ENCODE assay signal across 23 cellular contexts in genomic region chr7:133699390-133699789, GRCh38.
"Had no signal": no experiment of that assay in that cellular context is flagged by ENCODE, and none has a peak within 500 bp of the region (broad histone marks: within the 10 kb centered on the region; RNA-seq: fewer than 3 reads in every experiment).

No MANE protein-coding gene starts in this region.

- H3K4me3 ChIP-seq: breast epithelium, coronary artery, lung, neural progenitor cell, prostate gland, right atrium auricular region, tibial artery, uterus had no signal

- H3K4me1 ChIP-seq: breast epithelium, prostate gland, right atrium auricular region, tibial artery, uterus had no signal

- H3K9ac ChIP-seq: neural progenitor cell had no signal

- H3K27me3 ChIP-seq: breast epithelium, neural progenitor cell, right atrium auricular region, tibial artery, uterus had no signal

- H3K4me3 Mint-ChIP-seq: activated CD4-positive, alpha-beta T cell treated with anti-CD3 and anti-CD28 coated beads, Interleukin-2, amount 10 ng/mL, durations not matched to agents 7 days and 5 days; activated naive CD4-positive, alpha-beta T cell treated with anti-CD3 and anti-CD28 coated beads, Interleukin-2, amount 10 ng/mL, durations not matched to agents 7 days and 5 days; activated naive CD8-positive, alpha-beta T cell treated with anti-CD3 and anti-CD28 coated beads, Interleukin-2, amount 50 U/mL, for 24 hours; mesothelial cell of epicardium; neural progenitor cell had no signal

- DNase-seq: activated CD4-positive, alpha-beta T cell treated with anti-CD3 and anti-CD28 coated beads, Interleukin-2, amount 10 ng/mL, durations not matched to agents 7 days and 5 days; activated CD8-positive, alpha-beta memory T cell treated with anti-CD3 and anti-CD28 coated beads for 24 hours; activated CD8-positive, alpha-beta memory T cell treated with anti-CD3 and anti-CD28 coated beads, Interleukin-2, amount 50 U/mL, for 48 hours; activated effector memory CD4-positive, alpha-beta T cell treated with Interleukin-2 at 50 U/mL for 16 hours; activated naive CD4-positive, alpha-beta T cell treated with anti-CD3 and anti-CD28 coated beads, Interleukin-2, amount 10 ng/mL, durations not matched to agents 7 days and 5 days; activated naive CD8-positive, alpha-beta T cell treated with anti-CD3 and anti-CD28 coated beads, Interleukin-2, amount 50 U/mL, for 24 hours; activated T-cell treated with anti-CD3 and anti-CD28 coated beads, Interleukin-2, amount 50 U/mL, for 48 hours; aorta; foreskin melanocyte; glutamatergic neuron; hypothalamus; stimulated activated CD4-positive, alpha-beta T cell treated with anti-CD3 and anti-CD28 coated beads, Interleukin-2, amount 100 ng/mL, for 24 hours; stimulated activated naive CD4-positive, alpha-beta T cell treated with Interleukin-2 at 50 U/mL for 16 hours; T1000; tibial artery; uterus had no signal

- H3K27ac ChIP-seq: breast epithelium, coronary artery, neural progenitor cell, prostate gland, right atrium auricular region, tibial artery, uterus had no signal

- H3K36me3 ChIP-seq: breast epithelium, neural progenitor cell, prostate gland, right atrium auricular region, tibial artery, uterus had no signal

- H3K4me1 Mint-ChIP-seq: activated naive CD4-positive, alpha-beta T cell treated with anti-CD3 and anti-CD28 coated beads, Interleukin-2, amount 10 ng/mL, durations not matched to agents 7 days and 5 days; mesothelial cell of epicardium had no signal

- H3K9me3 ChIP-seq: breast epithelium, prostate gland, right atrium auricular region, tibial artery, uterus had no signal

- H3K36me3 Mint-ChIP-seq: neural progenitor cell had no signal

- H3K27ac Mint-ChIP-seq: activated CD4-positive, alpha-beta T cell treated with anti-CD3 and anti-CD28 coated beads, Interleukin-2, amount 10 ng/mL, durations not matched to agents 7 days and 5 days; activated naive CD4-positive, alpha-beta T cell treated with anti-CD3 and anti-CD28 coated beads, Interleukin-2, amount 10 ng/mL, durations not matched to agents 7 days and 5 days; activated naive CD8-positive, alpha-beta T cell treated with anti-CD3 and anti-CD28 coated beads, Interleukin-2, amount 50 U/mL, for 24 hours; mesothelial cell of epicardium; neural progenitor cell had no signal

- H2AFZ ChIP-seq: neural progenitor cell had no signal

- H3K27me3 Mint-ChIP-seq: activated CD4-positive, alpha-beta T cell treated with anti-CD3 and anti-CD28 coated beads, Interleukin-2, amount 10 ng/mL, durations not matched to agents 7 days and 5 days; activated naive CD4-positive, alpha-beta T cell treated with anti-CD3 and anti-CD28 coated beads, Interleukin-2, amount 10 ng/mL, durations not matched to agents 7 days and 5 days; activated naive CD8-positive, alpha-beta T cell treated with anti-CD3 and anti-CD28 coated beads, Interleukin-2, amount 50 U/mL, for 24 hours had no signal

- H3K4me2 ChIP-seq: neural progenitor cell had no signal

- H3K9me3 Mint-ChIP-seq: activated CD4-positive, alpha-beta T cell treated with anti-CD3 and anti-CD28 coated beads, Interleukin-2, amount 10 ng/mL, durations not matched to agents 7 days and 5 days; activated naive CD4-positive, alpha-beta T cell treated with anti-CD3 and anti-CD28 coated beads, Interleukin-2, amount 10 ng/mL, durations not matched to agents 7 days and 5 days; neural progenitor cell had no signal
